8 cellular contexts compared by ENCODE assay signal in the genomic region with DNA sequence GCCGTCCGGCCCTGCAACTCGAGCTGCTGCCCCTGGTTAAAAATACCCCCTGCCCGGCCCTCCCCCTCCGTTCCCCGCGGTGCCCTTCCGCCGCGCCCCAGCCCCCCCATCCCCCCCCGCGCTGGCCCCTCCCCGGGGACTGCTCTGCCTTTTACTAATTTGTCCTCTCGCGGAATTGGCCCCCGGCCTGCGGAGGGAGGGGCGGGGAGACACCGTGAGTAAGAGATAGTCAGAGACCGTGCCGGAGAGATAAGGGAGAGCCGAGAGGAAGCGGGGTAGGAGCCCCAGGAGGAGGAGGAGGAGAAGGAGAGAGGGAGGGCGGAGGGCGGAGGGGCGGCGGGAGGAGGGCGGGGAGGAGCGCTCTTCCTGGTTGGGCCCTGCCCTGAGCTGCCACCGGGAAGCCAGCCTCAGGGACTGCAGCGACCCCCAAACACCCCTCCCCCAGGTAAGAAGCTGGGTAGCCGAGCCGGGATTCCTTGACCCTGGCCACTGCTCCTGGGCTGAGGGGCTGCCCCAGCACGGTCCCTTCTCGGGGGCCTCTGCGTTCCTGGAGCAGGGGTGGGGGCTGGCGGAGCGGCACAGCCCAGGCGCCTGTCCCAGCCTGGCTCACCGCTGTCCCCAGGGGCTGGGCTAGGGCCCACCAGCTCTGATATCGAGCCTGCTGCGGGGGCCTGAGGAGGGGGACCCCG. TPM values are rescaled to one million over a fixed set of nuclear protein-coding genes. Genes with fewer than 3 reads are reported as not detected.
DNase-seq lines count a peak whose midpoint lies in the region; ATAC-seq and TF ChIP-seq lines count a peak whose summit lies in the region.

Gene CAPN1, plus strand, starts transcription at position 360 of the 689 bp plus-strand sequence. CDS start 774 bp downstream, outside the sequence.

- WGBS in adrenal gland, 4 donors: 0 to 1% (median 0%) methylated on average over 1 to 41 of the region's 43 CpGs
- WGBS in prostate gland: 1% methylated on average over 35 of the region's 43 CpGs
- under 1% methylated on average over 43 of the region's 43 CpGs for WGBS in urinary bladder

- TF ChIP-seq CTCF in GM23338 (conservative IDR thresholded peaks at IDR 0.05; ENCODE audit: low read depth in 2 of 2) (no peak), adrenal gland (IDR thresholded peaks at IDR 0.05) (no peak), prostate gland (IDR thresholded peaks at IDR 0.05) (no peak)

- peak within 1 kb of the TSS; percentile 94 for H3K4me3 Mint-ChIP-seq in GM23338
- peak within 1 kb of the TSS; percentile 98 for H3K4me3 Mint-ChIP-seq in T-helper 1 cell treated with Interleukin-12 subunit alpha and Interleukin-12 subunit beta and Interleukin-4 antibody, amounts not matched to agents 30 μg/mL and 1 μg/mL, for 36 hours

- peaks cover 20% of the 10 kb centered on the region for H3K27me3 Mint-ChIP-seq in GM23338 (ENCODE audit: insufficient read depth, low read depth, poor library complexity)
- H3K27me3 Mint-ChIP-seq in T-helper 1 cell treated with Interleukin-12 subunit alpha and Interleukin-12 subunit beta and Interleukin-4 antibody, amounts not matched to agents 30 μg/mL and 1 μg/mL, for 36 hours (ENCODE audit: low read depth): peaks cover 20% of the 10 kb centered on the region

- peak within 1 kb of the TSS; percentile 97 for H2AFZ ChIP-seq in GM23338

- H3K79me2 ChIP-seq in GM23338 (replicated peaks; ENCODE audit: insufficient read depth): peaks cover 15% of the 10 kb centered on the region

- no peaks in the 10 kb centered on the region for H4K20me1 ChIP-seq in GM23338 (replicated peaks; ENCODE audit: insufficient read depth)

- DNase-seq in DMS53 (lab: John Stamatoyannopoulos, UW) (peak; percentile 84), GM23338 (ENCODE audit: low spot score) (peak; percentile 85), NAMALWA (ENCODE audit: low spot score) (peak; percentile 79), adrenal gland (peak; percentile 86 to 94 (median 92)), left cardiac atrium (peak; percentile 91), prostate gland (ENCODE audit: low spot score) (peak; percentile 72)

- H3K36me3 ChIP-seq in GM23338 (ENCODE audit: insufficient read depth) (no peaks in the 10 kb centered on the region), adrenal gland (replicated peaks in 1 of 2) (peaks cover 0 to 13% of the 10 kb centered on the region in 2 donors), prostate gland (peaks cover 0 to 9% of the 10 kb centered on the region in 2 donors), urinary bladder (ENCODE audit: insufficient read depth) (peaks cover 3% of the 10 kb centered on the region)

- no peaks in the 10 kb centered on the region for H3K9me3 Mint-ChIP-seq in GM23338
- no peaks in the 10 kb centered on the region for H3K9me3 Mint-ChIP-seq in T-helper 1 cell treated with Interleukin-12 subunit alpha and Interleukin-12 subunit beta and Interleukin-4 antibody, amounts not matched to agents 30 μg/mL and 1 μg/mL, for 36 hours

- H3K9me3 ChIP-seq in adrenal gland (replicated peaks in 1 of 3) (no peaks in the 10 kb centered on the region), prostate gland (no peaks in the 10 kb centered on the region)

- peak within 1 kb of the TSS; percentile 98 for H3K27ac Mint-ChIP-seq in GM23338
- H3K27ac Mint-ChIP-seq in T-helper 1 cell treated with Interleukin-12 subunit alpha and Interleukin-12 subunit beta and Interleukin-4 antibody, amounts not matched to agents 30 μg/mL and 1 μg/mL, for 36 hours: peak within 1 kb of the TSS; percentile 91

- peaks cover 28% of the 10 kb centered on the region for H3F3A ChIP-seq in GM23338 (replicated peaks; ENCODE audit: low read depth)

- peak within 1 kb of the TSS; percentile 82 for H3K4me2 ChIP-seq in GM23338

- H3K4me1 ChIP-seq in GM23338 (ENCODE audit: insufficient read depth) (peaks cover 42% of the 10 kb centered on the region), adrenal gland (replicated peaks in 1 of 2) (peaks cover 12 to 22% of the 10 kb centered on the region in 2 donors), prostate gland (replicated peaks) (peaks cover 11% of the 10 kb centered on the region), urinary bladder (ENCODE audit: insufficient read depth) (no peaks in the 10 kb centered on the region)

- H3K4me3 ChIP-seq in GM23338 (peak within 1 kb of the TSS; percentile 92), adrenal gland (peak within 1 kb of the TSS; percentile 56 to 100 (median 70)), prostate gland (peak within 1 kb of the TSS; percentile 79 to 87), urinary bladder (ENCODE audit: low read depth, low read length) (peak within 1 kb of the TSS; percentile 85)

- no peaks in the 10 kb centered on the region for H3K9me2 ChIP-seq in GM23338 (ENCODE audit: insufficient read depth)

- ATAC-seq in GM23338: peak; percentile 42
- ATAC-seq in left cardiac atrium: peak; percentile 85 to 92

- H3K27ac ChIP-seq in GM23338 (ENCODE audit: low read depth): peak within 1 kb of the TSS; percentile 87
- peak within 1 kb of the TSS in 4 of 5 donors; percentile 58 to 96 (median 81) for H3K27ac ChIP-seq in adrenal gland
- peak within 1 kb of the TSS; percentile 89 to 91 for H3K27ac ChIP-seq in prostate gland
- H3K27ac ChIP-seq in urinary bladder (ENCODE audit: low read depth): peak within 1 kb of the TSS; percentile 86

- TF ChIP-seq POLR2A in adrenal gland (IDR thresholded peaks at IDR 0.05) (no peak), prostate gland (IDR thresholded peaks at IDR 0.05) (no peak)

- intact Hi-C loops in adrenal gland (cut with DNase I) (loop anchor here in 1 of 2 donors (5.0 kb wide), 1 partner anchor 44 kb away; no protein-coding TSS in a partner anchor), left cardiac atrium (cut with DNase I) (loop anchor here in 1 of 2 donors (5.0 kb wide), 1 partner anchor 59 kb away; the partner anchor contains the start of genes FAU and MRPL49), prostate gland (cut with DNase I) (no loop called here)

- no peaks in the 10 kb centered on the region for H3K27me3 ChIP-seq in GM23338 (ENCODE audit: insufficient read depth)
- H3K27me3 ChIP-seq in adrenal gland: no peaks in the 10 kb centered on the region
- no peaks in the 10 kb centered on the region for H3K27me3 ChIP-seq in prostate gland (replicated peaks; ENCODE audit: insufficient read depth)

- peaks cover 48% of the 10 kb centered on the region for H3K4me1 Mint-ChIP-seq in GM23338
- peaks cover 17% of the 10 kb centered on the region for H3K4me1 Mint-ChIP-seq in T-helper 1 cell treated with Interleukin-12 subunit alpha and Interleukin-12 subunit beta and Interleukin-4 antibody, amounts not matched to agents 30 μg/mL and 1 μg/mL, for 36 hours (ENCODE audit: low read depth)

- H3K36me3 Mint-ChIP-seq in GM23338 (ENCODE audit: low read depth): peaks cover 15% of the 10 kb centered on the region
- peaks cover 19% of the 10 kb centered on the region for H3K36me3 Mint-ChIP-seq in T-helper 1 cell treated with Interleukin-12 subunit alpha and Interleukin-12 subunit beta and Interleukin-4 antibody, amounts not matched to agents 30 μg/mL and 1 μg/mL, for 36 hours (ENCODE audit: low read depth)

TF ChIP-seq in GM23338, 12 proteins besides CTCF, POLR2A, EP300 and RAD21 (continues in another document):
- TF ChIP-seq ETS1 (IDR thresholded peaks at IDR 0.05) (no peak), NANOG (IDR thresholded peaks at IDR 0.05; ENCODE audit: borderline replicate concordance) (no peak), CREB1 (CRISPR knock-in tag; IDR thresholded peaks at IDR 0.05; ENCODE audit: low read depth) (no peak), STAT1 (IDR thresholded peaks at IDR 0.05; ENCODE audit: unreplicated experiment) (no peak), ZNF114 (CRISPR knock-in tag; IDR thresholded peaks at IDR 0.05) (no peak), ZNF331 (CRISPR knock-in tag; IDR thresholded peaks at IDR 0.05; ENCODE audit: low read depth) (no peak), EZH2phosphoT487 (IDR thresholded peaks at IDR 0.05; ENCODE audit: unreplicated experiment) (no peak), POLR2AphosphoS5 (IDR thresholded peaks at IDR 0.05; ENCODE audit: low read depth) (no peak), JUNB (IDR thresholded peaks at IDR 0.05; ENCODE audit: unreplicated experiment) (no peak)

RNA-seq across cellular contexts. Expression of gene CAPN1, which starts in this region (rescaled TPM):
- 271 and 277 TPM in 2 replicates for total RNA-seq in GM23338 (2014; rRNA removed; shearing (Covaris generic))
- polyA plus RNA-seq in GM23338 (2016; fragmentation: Nextera tagmentation; extraction: Ambion mirVana) (63.0 and 67.3 TPM in 2 replicates), adrenal gland (100 to 1,000 TPM in 2 of 3 donors, 10 to 100 TPM in 1; 33.0 to 131 (median 106) TPM), urinary bladder (123 TPM)
- total RNA-seq in adrenal gland (100 to 1,000 TPM in 7 of 8 donors, 10 to 100 TPM in 1; 87.0 to 333 (median 146) TPM), left cardiac atrium (10 to 100 TPM; 86.9 to 92.4 TPM), prostate gland (100 to 1,000 TPM; 215 to 374 TPM), urinary bladder (94.3 TPM)

Comparison
In these comparisons a context has a peak if more than half of its experiments do, and no peak if none do; other contexts are left out.
1. Peak in every context shown above with its lines: DNase-seq, ATAC-seq, H3K4me3 ChIP-seq and H3K27ac ChIP-seq.